In the genomic region with DNA sequence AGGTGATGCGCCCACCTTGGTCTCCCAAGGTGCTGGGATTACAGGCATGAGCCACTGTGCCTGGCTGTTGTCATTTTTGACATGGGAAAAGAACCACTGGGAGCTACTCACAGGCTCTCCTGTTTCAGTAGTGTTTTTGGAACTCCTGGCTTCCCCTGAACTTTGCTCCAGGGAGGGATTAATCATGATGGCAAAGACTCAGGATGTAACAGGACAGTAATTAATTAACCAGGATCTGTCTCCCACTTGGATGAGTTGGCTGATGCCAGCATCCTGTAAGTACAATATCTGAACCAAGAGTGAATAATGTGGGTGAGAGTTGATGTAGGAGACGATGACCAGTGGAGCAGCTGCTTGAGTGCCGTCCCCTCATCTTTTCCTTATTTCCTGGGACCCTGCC, we compare ENCODE assay signal across 18 cellular contexts. TPM values are rescaled to one million over a fixed set of nuclear protein-coding genes. Genes with fewer than 3 reads are reported as not detected.
DNase-seq lines count a peak whose midpoint lies in the region; ATAC-seq and TF ChIP-seq lines count a peak whose summit lies in the region.
"Had no signal": no experiment of that assay in that cellular context is flagged by ENCODE, and none has a peak within 500 bp of the region (broad histone marks: within the 10 kb centered on the region; RNA-seq: fewer than 3 reads in every experiment).

No MANE protein-coding gene starts in this region.

- peaks cover 64% of the 10 kb centered on the region for H3K4me1 Mint-ChIP-seq in activated CD4-positive, alpha-beta T cell treated with anti-CD3 and anti-CD28 coated beads for 36 hours
- H3K4me1 Mint-ChIP-seq in effector memory CD8-positive, alpha-beta T cell (ENCODE audit: low read depth in 2 of 2) = peaks cover 63 to 77% of the 10 kb centered on the region in 2 donors

- H3K9me3 Mint-ChIP-seq in activated CD4-positive, alpha-beta T cell treated with anti-CD3 and anti-CD28 coated beads for 36 hours (ENCODE audit: low read depth) = no peaks in the 10 kb centered on the region
- H3K9me3 Mint-ChIP-seq in effector memory CD8-positive, alpha-beta T cell = no peaks in the 10 kb centered on the region

- H3K27me3 ChIP-seq in suprapubic skin = no peaks in the 10 kb centered on the region

- H3K36me3 Mint-ChIP-seq in activated CD4-positive, alpha-beta T cell treated with anti-CD3 and anti-CD28 coated beads for 36 hours (ENCODE audit: low read depth) = peaks cover 62% of the 10 kb centered on the region
- peaks cover 49% of the 10 kb centered on the region for H3K36me3 Mint-ChIP-seq in effector memory CD8-positive, alpha-beta T cell (ENCODE audit: insufficient read depth)

- H3K27ac ChIP-seq in suprapubic skin = peak overlapping the region; percentile 35
- H3K27ac ChIP-seq: 22Rv1, C4-2B had no signal

- intact Hi-C loops in activated CD4-positive, alpha-beta T cell treated with anti-CD3 and anti-CD28 coated beads for 36 hours (cut with DNase I, micrococcal nuclease) = loop anchor here in 1 of 2 experiments (10.0 kb wide), 1 partner anchor 1464 kb away; no protein-coding TSS in a partner anchor

- TF ChIP-seq CTCF in suprapubic skin (IDR thresholded peaks at IDR 0.05) = no peak

- CTCF ChIA-PET in activated CD4-positive, alpha-beta T cell treated with anti-CD3 and anti-CD28 coated beads for 36 hours (lab: Charles Lee) = interaction anchor here (0.9 to 1.3 kb wide), 2 partner anchors 51 to 148 kb away, joined by 3 to 4 read pairs; partner anchors contain the start of gene TIPRL

- H3K27ac Mint-ChIP-seq in activated CD4-positive, alpha-beta T cell treated with anti-CD3 and anti-CD28 coated beads for 36 hours = peak overlapping the region; percentile 10
- peak overlapping the region; percentile 38 to 44 for H3K27ac Mint-ChIP-seq in effector memory CD8-positive, alpha-beta T cell

- POLR2A ChIA-PET in activated CD4-positive, alpha-beta T cell treated with anti-CD3 and anti-CD28 coated beads for 36 hours (lab: Charles Lee) = no interaction called here

- TF ChIP-seq POLR2A in suprapubic skin (IDR thresholded peaks at IDR 0.05) = no peak

- WGBS in suprapubic skin = 91% methylated on average over 2 of the region's 3 CpGs

- TF ChIP-seq EP300 in suprapubic skin (IDR thresholded peaks at IDR 0.05) = no peak

- H3K9me3 ChIP-seq in suprapubic skin = no peaks in the 10 kb centered on the region

- no peak overlapping the region for H3K4me3 Mint-ChIP-seq in activated CD4-positive, alpha-beta T cell treated with anti-CD3 and anti-CD28 coated beads for 36 hours
- no peak overlapping the region for H3K4me3 Mint-ChIP-seq in effector memory CD8-positive, alpha-beta T cell

- peaks cover 62% of the 10 kb centered on the region for H3K4me1 ChIP-seq in suprapubic skin

- no peak for ATAC-seq in activated CD4-positive, alpha-beta T cell treated with anti-CD3 and anti-CD28 coated beads for 36 hours
- ATAC-seq in effector memory CD8-positive, alpha-beta T cell (replicated peaks) = no peak
- ATAC-seq: HCT116 had no signal

- no peaks in the 10 kb centered on the region for H3K27me3 Mint-ChIP-seq in activated CD4-positive, alpha-beta T cell treated with anti-CD3 and anti-CD28 coated beads for 36 hours
- H3K27me3 Mint-ChIP-seq in effector memory CD8-positive, alpha-beta T cell = no peaks in the 10 kb centered on the region

- H3K4me3 ChIP-seq in suprapubic skin = no peak overlapping the region

- peaks cover 26% of the 10 kb centered on the region for H3K36me3 ChIP-seq in suprapubic skin

- no peak for DNase-seq in activated CD4-positive, alpha-beta T cell treated with anti-CD3 and anti-CD28 coated beads for 36 hours
- DNase-seq in activated CD4-positive, alpha-beta T cell treated with anti-CD3 and anti-CD28 coated beads for 48 hours = no peak
- DNase-seq in effector memory CD8-positive, alpha-beta T cell = no peak
- peak; percentile 68 for DNase-seq in left kidney (ENCODE audit: low read depth, low spot score)
- DNase-seq in suprapubic skin (ENCODE audit: low spot score in 2 of 2) = no peak
- DNase-seq in GM19238 (ENCODE audit: insufficient read length, low spot score) = no peak
- DNase-seq in Ammon's horn (ENCODE audit: low spot score) = no peak
- no peak for DNase-seq in DMS 273 (lab: John Stamatoyannopoulos, UW; ENCODE audit: unreplicated experiment)
- DNase-seq: COR-L47, DMS53, NCI-H1092, NCI-H1694, NCI-H446 treated with DMSO at 0.1 percent for 48 hours, NCI-H774, SHP77 treated with DMSO at 0.1 percent for 48 hours had no signal

RNA-seq across cellular contexts. Expression of gene SFT2D2, which starts 4.9 kb away (rescaled TPM):
- 10 to 100 TPM; 25.2 to 42.3 TPM for total RNA-seq in activated CD4-positive, alpha-beta T cell treated with anti-CD3 and anti-CD28 coated beads for 36 hours
- total RNA-seq in suprapubic skin = 10 to 100 TPM; 42.5 to 77.9 (median 58.4) TPM

RNA-seq across cellular contexts. Expression of gene TBX19, which starts 50.0 kb away (rescaled TPM):
- 1 to 10 TPM; 2.5 to 2.6 TPM for total RNA-seq in activated CD4-positive, alpha-beta T cell treated with anti-CD3 and anti-CD28 coated beads for 36 hours
- total RNA-seq in suprapubic skin = 1 to 10 TPM; 1.8 to 6.7 (median 2.8) TPM

RNA-seq across cellular contexts. Expression of gene TIPRL, which starts 51.9 kb away (rescaled TPM):
- total RNA-seq in activated CD4-positive, alpha-beta T cell treated with anti-CD3 and anti-CD28 coated beads for 36 hours = 10 to 100 TPM; 52.5 to 57.5 TPM
- total RNA-seq in suprapubic skin = 10 to 100 TPM; 13.7 to 37.5 (median 18.9) TPM
